ENCODE assay signal across 8 cellular contexts in genomic region chr12:96489392-96490056, GRCh38. TPM values are rescaled to one million over a fixed set of nuclear protein-coding genes. Genes with fewer than 3 reads are reported as not detected.
DNase-seq lines count a peak whose midpoint lies in the region; ATAC-seq and TF ChIP-seq lines count a peak whose summit lies in the region.

Gene CFAP54, plus strand, starts transcription at chr12:96489577. Its CDS starts 33 bp downstream, at chr12:96489610.

- H3K27ac ChIP-seq in effector memory CD4-positive, alpha-beta T cell (ENCODE audit: insufficient read depth, low read length, poor library complexity, severe bottlenecking): peak within 1 kb of the TSS; percentile 69

- H3K9me3 ChIP-seq in effector memory CD4-positive, alpha-beta T cell (ENCODE audit: control insufficient read depth, low read length): no peaks in the 10 kb centered on the region

- peak within 1 kb of the TSS; percentile 86 to 96 for H3K4me3 Mint-ChIP-seq in CD14-positive monocyte
- H3K4me3 Mint-ChIP-seq in activated CD8-positive, alpha-beta T cell treated with anti-CD3 and anti-CD28 coated beads, Interleukin-2, amount 10 ng/mL, durations not matched to agents 7 days and 5 days: peak within 1 kb of the TSS; percentile 86

- POLR2A ChIA-PET in activated CD8-positive, alpha-beta T cell treated with anti-CD3 and anti-CD28 coated beads, Interleukin-2, amount 10 ng/mL, durations not matched to agents 7 days and 5 days (lab: Charles Lee): interaction anchor here (2.1 kb wide), 1 partner anchor 89 kb away, joined by 26 read pairs; the partner anchor contains the start of gene CDK17

- ATAC-seq in GM19452 (IDR thresholded peaks at IDR 0.05; ENCODE audit: unreplicated experiment) (peak; percentile 97), HG03571 (IDR thresholded peaks at IDR 0.05; ENCODE audit: unreplicated experiment) (peak; percentile 95)
- peak; percentile 84 for ATAC-seq in activated CD8-positive, alpha-beta T cell treated with anti-CD3 and anti-CD28 coated beads, Interleukin-2, amount 10 ng/mL, durations not matched to agents 7 days and 5 days

- intact Hi-C loops in CD14-positive monocyte (cut with micrococcal nuclease): loop anchor here (5.0 to 10.0 kb wide), 2 partner anchors 92 to 95 kb away; no protein-coding TSS in a partner anchor

- CTCF ChIA-PET in activated CD8-positive, alpha-beta T cell treated with anti-CD3 and anti-CD28 coated beads, Interleukin-2, amount 10 ng/mL, durations not matched to agents 7 days and 5 days (lab: Charles Lee): interaction anchor here (0.6 to 6.4 kb wide), 26 partner anchors 8 to 425 kb away, joined by 3 to 55 read pairs (median 4); partner anchors contain the start of gene CDK17

- peaks cover 17 to 25% (median 23%) of the 10 kb centered on the region in 3 donors for H3K27me3 Mint-ChIP-seq in CD14-positive monocyte (ENCODE audit: low read depth in 3 of 3)
- peaks cover 12% of the 10 kb centered on the region for H3K27me3 Mint-ChIP-seq in activated CD8-positive, alpha-beta T cell treated with anti-CD3 and anti-CD28 coated beads, Interleukin-2, amount 10 ng/mL, durations not matched to agents 7 days and 5 days (ENCODE audit: low read depth)

- H3K9me3 Mint-ChIP-seq in CD14-positive monocyte: peaks cover 0 to 2% (median 0%) of the 10 kb centered on the region in 7 donors
- no peaks in the 10 kb centered on the region for H3K9me3 Mint-ChIP-seq in activated CD8-positive, alpha-beta T cell treated with anti-CD3 and anti-CD28 coated beads, Interleukin-2, amount 10 ng/mL, durations not matched to agents 7 days and 5 days (ENCODE audit: insufficient read depth)

- peak within 1 kb of the TSS in 6 of 7 donors; percentile 52 to 92 (median 87) for H3K27ac Mint-ChIP-seq in CD14-positive monocyte
- H3K27ac Mint-ChIP-seq in activated CD8-positive, alpha-beta T cell treated with anti-CD3 and anti-CD28 coated beads, Interleukin-2, amount 10 ng/mL, durations not matched to agents 7 days and 5 days: peak within 1 kb of the TSS; percentile 53

- no peaks in the 10 kb centered on the region for H3K36me3 ChIP-seq in effector memory CD4-positive, alpha-beta T cell (ENCODE audit: control insufficient read depth, insufficient read depth, low read length)

- H3K36me3 Mint-ChIP-seq in CD14-positive monocyte: no peaks in the 10 kb centered on the region
- no peaks in the 10 kb centered on the region for H3K36me3 Mint-ChIP-seq in activated CD8-positive, alpha-beta T cell treated with anti-CD3 and anti-CD28 coated beads, Interleukin-2, amount 10 ng/mL, durations not matched to agents 7 days and 5 days (ENCODE audit: low read depth)

- no peaks in the 10 kb centered on the region for H3K27me3 ChIP-seq in effector memory CD4-positive, alpha-beta T cell (replicated peaks; ENCODE audit: control insufficient read depth, insufficient read depth, low read length, poor library complexity, severe bottlenecking)

- peaks cover 12% of the 10 kb centered on the region for H3K4me1 Mint-ChIP-seq in CD14-positive monocyte
- H3K4me1 Mint-ChIP-seq in activated CD8-positive, alpha-beta T cell treated with anti-CD3 and anti-CD28 coated beads, Interleukin-2, amount 10 ng/mL, durations not matched to agents 7 days and 5 days (ENCODE audit: low read depth): peaks cover 33% of the 10 kb centered on the region

- DNase-seq in CD14-positive monocyte (ENCODE audit: low spot score): peak; percentile 91
- peak; percentile 68 for DNase-seq in NCI-H82 treated with DMSO at 0.1 percent for 48 hours (lab: John Stamatoyannopoulos, UW; ENCODE audit: unreplicated experiment)
- peak; percentile 96 for DNase-seq in activated CD8-positive, alpha-beta T cell treated with anti-CD3 and anti-CD28 coated beads, Interleukin-2, amount 10 ng/mL, durations not matched to agents 7 days and 5 days
- DNase-seq in effector memory CD4-positive, alpha-beta T cell: peak; percentile 89 to 91 (median 91)
- DNase-seq in lung microvascular endothelial cell (ENCODE audit: low read depth in 2 of 2): peak; percentile 97
- peak; percentile 84 to 90 (median 90) for DNase-seq in stimulated activated CD4-positive, alpha-beta T cell treated with anti-CD3 and anti-CD28 coated beads, TNF-alpha, amount 100 ng/mL, for 4 hours (ENCODE audit: low read depth in 3 of 3)

- peaks cover 9% of the 10 kb centered on the region for H3K4me1 ChIP-seq in effector memory CD4-positive, alpha-beta T cell (ENCODE audit: control insufficient read depth, insufficient read depth, low read length, poor library complexity, severe bottlenecking)

- TF ChIP-seq CTCF in CD14-positive monocyte (IDR thresholded peaks at IDR 0.05): peak; percentile 90

- H3K4me3 ChIP-seq in effector memory CD4-positive, alpha-beta T cell (ENCODE audit: insufficient read depth, low read depth, low read length, poor library complexity, severe bottlenecking): peak within 1 kb of the TSS; percentile 71

RNA-seq across cellular contexts. Expression of gene CFAP54, which starts in this region (rescaled TPM):
- polyA plus RNA-seq in CD14-positive monocyte: not detected
- 1 to 10 TPM in 1 of 2 experiments, under 1 TPM in 1; 0.18 to 1.2 TPM for total RNA-seq in activated CD8-positive, alpha-beta T cell treated with anti-CD3 and anti-CD28 coated beads, Interleukin-2, amount 10 ng/mL, durations not matched to agents 7 days and 5 days
- total RNA-seq in lung microvascular endothelial cell: 7.8 and 9.7 TPM in 2 replicates

Comparison
In these comparisons a context has a peak if more than half of its experiments do, and no peak if none do; other contexts are left out.
1. Peak in every context shown above with its lines: DNase-seq, ATAC-seq, H3K4me3 ChIP-seq and H3K27ac ChIP-seq.
2. Peak in DNase-seq in CD14-positive monocyte; RNA of the gene not detected or under 1 TPM.